Comparison of ENCODE assay signal across 8 cellular contexts in genomic region chr6:72619883-72620696, GRCh38. TPM values are rescaled to one million over a fixed set of nuclear protein-coding genes. Genes with fewer than 3 reads are reported as not detected.
DNase-seq lines count a peak whose midpoint lies in the region; ATAC-seq and TF ChIP-seq lines count a peak whose summit lies in the region.

No MANE protein-coding gene starts in this region.

- peaks cover 20% of the 10 kb centered on the region for H3K27me3 ChIP-seq in neutrophil
- no peaks in the 10 kb centered on the region for H3K27me3 ChIP-seq in thoracic aorta (replicated peaks; ENCODE audit: insufficient read depth)

- H3K4me3 ChIP-seq in fibroblast of pulmonary artery (replicated peaks; ENCODE audit: low read depth, low read length) (peak overlapping the region; percentile 67), neutrophil (ENCODE audit: low read depth in 1 of 2, low read length in 1 of 2) (peak overlapping the region; percentile 60), thoracic aorta (peak overlapping the region; percentile 87)

- no peak for TF ChIP-seq POLR2A in GM18505 (IDR thresholded peaks at IDR 0.05; ENCODE audit: borderline replicate concordance, extremely low read depth, insufficient read depth, insufficient read length)

- peak; percentile 87 for DNase-seq in NCI-H82 (lab: John Stamatoyannopoulos, UW)
- DNase-seq in activated T-cell treated with anti-CD3 and anti-CD28 coated beads for 48 hours (ENCODE audit: low read depth), result peak; percentile 76
- DNase-seq in fibroblast of pulmonary artery (ENCODE audit: low read depth), result peak; percentile 35
- DNase-seq in thoracic aorta (ENCODE audit: low spot score), result no peak
- DNase-seq in HK-2 (ENCODE audit: unreplicated experiment), result no peak

- no peak for TF ChIP-seq CTCF in fibroblast of pulmonary artery (IDR thresholded peaks at IDR 0.05; ENCODE audit: low read length, missing control alignments)
- TF ChIP-seq CTCF in neutrophil (IDR thresholded peaks at IDR 0.05), result no peak
- no peak for TF ChIP-seq CTCF in thoracic aorta (IDR thresholded peaks at IDR 0.05)

- H3K9me3 ChIP-seq in neutrophil, result no peaks in the 10 kb centered on the region
- no peaks in the 10 kb centered on the region for H3K9me3 ChIP-seq in thoracic aorta

- H3K27ac ChIP-seq in neutrophil, result no peak overlapping the region
- H3K27ac ChIP-seq in thoracic aorta, result peak overlapping the region; percentile 78 to 79

- peak; percentile 52 for ATAC-seq in GM18505 (IDR thresholded peaks at IDR 0.05; ENCODE audit: unreplicated experiment)
- peak; percentile 74 for ATAC-seq in HG02588 (IDR thresholded peaks at IDR 0.05; ENCODE audit: unreplicated experiment)
- ATAC-seq in thoracic aorta (ENCODE audit: insufficient number of reproducible peaks, low FRiP score, low read depth), result peak; percentile 13

- H3K36me3 ChIP-seq in neutrophil (no peaks in the 10 kb centered on the region), thoracic aorta (no peaks in the 10 kb centered on the region)

- peaks cover 36 to 42% of the 10 kb centered on the region in 2 experiments for H3K4me1 ChIP-seq in neutrophil (ENCODE audit: control insufficient read depth in 1 of 2, insufficient read depth in 1 of 2, low read depth in 1 of 2, low read length in 1 of 2)
- H3K4me1 ChIP-seq in thoracic aorta (ENCODE audit: control insufficient read depth in 1 of 2, low read depth in 2 of 2), result peaks cover 15 to 24% of the 10 kb centered on the region in 2 donors

RNA-seq across cellular contexts. Expression of gene KCNQ5, which starts 1.8 kb away (rescaled TPM):
- total RNA-seq in thoracic aorta, result 1 to 10 TPM; 7.3 to 8.5 TPM

Comparison
In these comparisons a context has a peak if more than half of its experiments do, and no peak if none do; other contexts are left out.
1. ATAC-seq: peak in every context shown above with its lines; median percentile 74 in HG02588; 52 in GM18505; 13 in thoracic aorta.
2. DNase-seq: peak in NCI-H82 (single experiment), activated T-cell treated with anti-CD3 and anti-CD28 coated beads for 48 hours (single experiment) and fibroblast of pulmonary artery (single experiment); none in thoracic aorta (single experiment) and HK-2 (single experiment).
3. Peak in every context shown above with its lines, with median percentiles within 50 percentile points of each other: H3K4me3 ChIP-seq.